Comparison of ENCODE assay signal across 18 cellular contexts in the genomic region with DNA sequence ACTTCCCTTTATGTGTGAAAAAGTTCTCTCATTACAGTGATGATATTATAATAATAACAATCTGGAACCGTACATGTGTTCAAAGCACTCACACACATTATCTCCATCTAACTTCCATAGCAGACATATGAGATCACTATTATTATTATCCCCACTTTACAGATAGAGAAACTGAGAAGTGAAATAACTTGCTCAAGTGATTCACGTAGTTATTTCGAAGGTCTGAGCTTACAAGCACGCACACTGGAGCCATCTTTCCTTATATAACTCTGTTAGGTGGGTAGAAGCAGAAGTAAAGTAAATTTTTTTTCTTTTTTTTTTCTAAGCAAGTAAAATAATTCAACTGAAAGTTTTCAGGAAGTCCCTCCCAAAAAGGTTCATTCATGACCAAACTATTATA.
DNase-seq lines count a peak whose midpoint lies in the region; ATAC-seq and TF ChIP-seq lines count a peak whose summit lies in the region.
"Had no signal": no experiment of that assay in that cellular context is flagged by ENCODE, and none has a peak within 500 bp of the region (broad histone marks: within the 10 kb centered on the region; RNA-seq: fewer than 3 reads in every experiment).

No MANE protein-coding gene starts in this region.

- TF ChIP-seq POLR2A in NB4 (IDR thresholded peaks at IDR 0.05; ENCODE audit: extremely low read depth, insufficient read length) = no peak

- peak; percentile 49 for ATAC-seq in GM18858 (IDR thresholded peaks at IDR 0.05; ENCODE audit: unreplicated experiment)
- peak; percentile 75 for ATAC-seq in HG02884 (IDR thresholded peaks at IDR 0.05; ENCODE audit: unreplicated experiment)
- peak; percentile 42 for ATAC-seq in naive thymus-derived CD4-positive, alpha-beta T cell
- ATAC-seq: activated naive CD4-positive, alpha-beta T cell treated with anti-CD3 and anti-CD28 coated beads, Interleukin-2, amount 50 U/mL, for 72 hours; heart left ventricle had no signal

- POLR2A ChIA-PET in naive thymus-derived CD4-positive, alpha-beta T cell (lab: Charles Lee) = no interaction called here

- H3K27me3 ChIP-seq in naive thymus-derived CD4-positive, alpha-beta T cell (ENCODE audit: control insufficient read depth in 2 of 2, insufficient read depth in 2 of 2, low read length in 2 of 2) = no peaks in the 10 kb centered on the region
- H3K27me3 ChIP-seq: heart left ventricle, neural progenitor cell, suprapubic skin had no signal

- H3K36me3 Mint-ChIP-seq in naive thymus-derived CD4-positive, alpha-beta T cell = peaks cover 0 to 14% (median 5%) of the 10 kb centered on the region in 5 donors
- H3K36me3 Mint-ChIP-seq: activated naive CD4-positive, alpha-beta T cell treated with anti-CD3 and anti-CD28 coated beads, Interleukin-2, amount 50 U/mL, for 72 hours; neural progenitor cell had no signal

- peaks cover 2 to 13% of the 10 kb centered on the region in 2 donors for H3K4me1 ChIP-seq in naive thymus-derived CD4-positive, alpha-beta T cell (ENCODE audit: control insufficient read depth in 2 of 2, insufficient read depth in 2 of 2, low read length in 2 of 2)
- H3K4me1 ChIP-seq: neural progenitor cell had no signal

- CTCF ChIA-PET in naive thymus-derived CD4-positive, alpha-beta T cell (lab: Charles Lee) = no interaction called here

- peaks cover 0 to 6% (median 1%) of the 10 kb centered on the region in 11 donors for H3K9me3 Mint-ChIP-seq in naive thymus-derived CD4-positive, alpha-beta T cell
- H3K9me3 Mint-ChIP-seq: activated naive CD4-positive, alpha-beta T cell treated with anti-CD3 and anti-CD28 coated beads, Interleukin-2, amount 50 U/mL, for 72 hours; neural progenitor cell had no signal

- peaks cover 16 to 41% (median 30%) of the 10 kb centered on the region in 7 donors for H3K4me1 Mint-ChIP-seq in naive thymus-derived CD4-positive, alpha-beta T cell

- no peaks in the 10 kb centered on the region for H3K36me3 ChIP-seq in naive thymus-derived CD4-positive, alpha-beta T cell (ENCODE audit: control insufficient read depth in 2 of 3, insufficient read depth in 3 of 3, low read length in 3 of 3)
- H3K36me3 ChIP-seq: heart left ventricle, neural progenitor cell, suprapubic skin had no signal

- H3K27ac ChIP-seq in naive thymus-derived CD4-positive, alpha-beta T cell (ENCODE audit: low read depth, low read length) = no peak overlapping the region
- H3K27ac ChIP-seq: neural progenitor cell, suprapubic skin had no signal

- no peak overlapping the region for H3K4me3 ChIP-seq in NB4 (ENCODE audit: low read depth, low read length)
- H3K4me3 ChIP-seq in naive thymus-derived CD4-positive, alpha-beta T cell (ENCODE audit: low read length) = no peak overlapping the region
- H3K4me3 ChIP-seq: heart left ventricle, neural progenitor cell, suprapubic skin had no signal

- H3K27ac Mint-ChIP-seq in naive thymus-derived CD4-positive, alpha-beta T cell = no peak overlapping the region
- H3K27ac Mint-ChIP-seq: neural progenitor cell had no signal

- peak overlapping the region in 2 of 10 donors; percentile 33 to 39 for H3K4me3 Mint-ChIP-seq in naive thymus-derived CD4-positive, alpha-beta T cell
- H3K4me3 Mint-ChIP-seq: neural progenitor cell had no signal

- H3K27me3 Mint-ChIP-seq in naive thymus-derived CD4-positive, alpha-beta T cell = no peaks in the 10 kb centered on the region

- DNase-seq in NB4 (ENCODE audit: low read depth) = peak; percentile 30
- DNase-seq in naive thymus-derived CD4-positive, alpha-beta T cell = no peak
- no peak for DNase-seq in NCI-H345 (lab: John Stamatoyannopoulos, UW)
- DNase-seq in NCI-H524 (lab: John Stamatoyannopoulos, UW) = no peak
- DNase-seq in superior temporal gyrus (ENCODE audit: extremely low spot score) = no peak
- DNase-seq in stimulated activated CD4-positive, alpha-beta T cell treated with anti-CD3 and anti-CD28 coated beads, Interleukin-2, amount 100 ng/mL, for 24 hours = no peak
- DNase-seq: DMS53, heart left ventricle, islet precursor cell, mesendoderm, NCI-H2029 treated with DMSO at 0.1 percent for 48 hours, retina, Right ventricle myocardium superior had no signal

- TF ChIP-seq CTCF in NB4 (IDR thresholded peaks at IDR 0.05; ENCODE audit: low read depth, low read length) = no peak

- H3K9me3 ChIP-seq in naive thymus-derived CD4-positive, alpha-beta T cell (ENCODE audit: control insufficient read depth in 2 of 3, low read length in 3 of 3) = no peaks in the 10 kb centered on the region
- H3K9me3 ChIP-seq: heart left ventricle, suprapubic skin had no signal

- intact Hi-C loops in naive thymus-derived CD4-positive, alpha-beta T cell (cut with micrococcal nuclease) = no loop called here
